ENCODE assay signal across 19 cellular contexts in genomic region chr1:40786995-40787705, GRCh38. TPM values are rescaled to one million over a fixed set of nuclear protein-coding genes. Genes with fewer than 3 reads are reported as not detected.
DNase-seq lines count a peak whose midpoint lies in the region; ATAC-seq, FAIRE-seq and TF ChIP-seq lines count a peak whose summit lies in the region.
"Had no signal": no experiment of that assay in that cellular context is flagged by ENCODE, and none has a peak within 500 bp of the region (broad histone marks: within the 10 kb centered on the region; RNA-seq: fewer than 3 reads in every experiment).

No MANE protein-coding gene starts in this region.

- no peak for TF ChIP-seq POLR2A in suprapubic skin (IDR thresholded peaks at IDR 0.05)

- H3K23ac ChIP-seq in H9 (ENCODE audit: insufficient read length, low read depth, low read length): no peak overlapping the region

- H3K36me3 ChIP-seq in bronchial epithelial cell (ENCODE audit: control insufficient read depth, insufficient read depth, low read length) (no peaks in the 10 kb centered on the region), muscle layer of colon (ENCODE audit: insufficient read depth, low read length) (no peaks in the 10 kb centered on the region), thoracic aorta (no peaks in the 10 kb centered on the region), suprapubic skin (no peaks in the 10 kb centered on the region)

- no peaks in the 10 kb centered on the region for H4K20me1 ChIP-seq in H9 (ENCODE audit: control insufficient read depth, insufficient read depth, insufficient read length)

- H3K4ac ChIP-seq in H9 (ENCODE audit: low read depth, low read length): no peak overlapping the region

- H2BK5ac ChIP-seq in H9 (ENCODE audit: insufficient read length, low read length): no peak overlapping the region

- no peak overlapping the region for H2AFZ ChIP-seq in H9 (ENCODE audit: low read length)

- no peak overlapping the region for H3K4me3 Mint-ChIP-seq in H9
- H3K4me3 Mint-ChIP-seq: CD14-positive monocyte had no signal

- no peak overlapping the region for H3T11ph ChIP-seq in H9 (ENCODE audit: low read length)

- no peaks in the 10 kb centered on the region for H3K9me3 Mint-ChIP-seq in H9

- peaks cover 11 to 22% of the 10 kb centered on the region in 2 experiments for H3K4me1 Mint-ChIP-seq in H9

- no peak for TF ChIP-seq CTCF in H9 (conservative IDR thresholded peaks at IDR 0.05)
- TF ChIP-seq CTCF in bronchial epithelial cell (IDR thresholded peaks at IDR 0.05; ENCODE audit: insufficient read depth, low read length, severe bottlenecking): no peak
- TF ChIP-seq CTCF in thoracic aorta (IDR thresholded peaks at IDR 0.05): no peak
- no peak for TF ChIP-seq CTCF in suprapubic skin (IDR thresholded peaks at IDR 0.05)

- H3K4me1 ChIP-seq in H9 (ENCODE audit: insufficient read depth, low read length) (no peaks in the 10 kb centered on the region), muscle layer of colon (ENCODE audit: insufficient read depth, low read length) (peaks cover 78% of the 10 kb centered on the region), thoracic aorta (ENCODE audit: control insufficient read depth in 1 of 2, low read depth in 2 of 2) (peaks cover 23 to 73% of the 10 kb centered on the region in 2 donors), suprapubic skin (peaks cover 25% of the 10 kb centered on the region)

- H3K27me3 Mint-ChIP-seq in H9 (ENCODE audit: low read depth): peaks cover 45% of the 10 kb centered on the region

- no peak overlapping the region for H3K18ac ChIP-seq in H9 (ENCODE audit: insufficient read length, low read depth, low read length)

- H2BK15ac ChIP-seq in H9 (ENCODE audit: low read depth, low read length): no peak overlapping the region

- no peak overlapping the region for H2BK20ac ChIP-seq in H9 (ENCODE audit: low read depth, low read length, poor library complexity, severe bottlenecking)

- H3K27ac ChIP-seq in H9 (ENCODE audit: insufficient read length, low read depth, low read length) (no peak overlapping the region), muscle layer of colon (ENCODE audit: low read depth, low read length) (peak overlapping the region; percentile 80), thoracic aorta (peak overlapping the region; percentile 37 to 75), suprapubic skin (no peak overlapping the region)

- H4K8ac ChIP-seq in H9 (replicated peaks; ENCODE audit: insufficient read length, low read depth, low read length): no peak overlapping the region

- no peak overlapping the region for H3K56ac ChIP-seq in H9 (ENCODE audit: insufficient read length, low read depth, low read length)

- peak overlapping the region in 2 of 3 experiments; percentile 46 to 52; a peak in 1 of 7 replicates for H3K27ac Mint-ChIP-seq in H9

- H3K4me3 ChIP-seq in bronchial epithelial cell (ENCODE audit: low read depth, low read length) (no peak overlapping the region), muscle layer of colon (ENCODE audit: low read depth in 1 of 2, low read length in 2 of 2) (no peak overlapping the region), thoracic aorta (no peak overlapping the region), suprapubic skin (no peak overlapping the region)

- FAIRE-seq in bronchial epithelial cell (lab: Jason Lieb, UNC): peak; percentile 43

- no peak for DNase-seq in H9
- DNase-seq in bronchial epithelial cell (ENCODE audit: low read depth): no peak
- DNase-seq in thoracic aorta (ENCODE audit: low spot score): no peak
- DNase-seq in suprapubic skin (ENCODE audit: low spot score in 2 of 2): no peak
- no peak for DNase-seq in NCI-H1092 (lab: John Stamatoyannopoulos, UW)
- DNase-seq: ACHN, AML-193, COR-L47, EL, Kasumi-1, NCI-H187, NCI-H446, NCI-H69, OCI-M1, RPMI8226 had no signal

- H3K4me2 ChIP-seq in H9 (ENCODE audit: insufficient read depth, insufficient read length, low read length): no peak overlapping the region

- no CpG with 5 or more reads among the region's 9 CpGs for WGBS in H9 (ENCODE audit: extremely low coverage, insufficient read length, low lambda C conversion rate)
- WGBS in suprapubic skin: 87% methylated on average over 6 of the region's 9 CpGs

- H3K23me2 ChIP-seq in H9 (ENCODE audit: insufficient read length, low read depth, low read length, poor library complexity, severe bottlenecking): peaks cover 16% of the 10 kb centered on the region

- H3K36me3 Mint-ChIP-seq in H9 (ENCODE audit: insufficient read depth in 1 of 3, low read depth in 3 of 3): no peaks in the 10 kb centered on the region; a peak in 1 of 7 replicates

- H3K9ac ChIP-seq in H9 (ENCODE audit: extremely low read depth, insufficient read length, low read length): no peak overlapping the region
- peak overlapping the region; percentile 57 for H3K9ac ChIP-seq in muscle layer of colon (ENCODE audit: low read length)

- H3K79me1 ChIP-seq in H9 (ENCODE audit: insufficient read depth, low read depth, low read length, poor library complexity, severe bottlenecking): no peaks in the 10 kb centered on the region

- no peak overlapping the region for H3K14ac ChIP-seq in H9 (ENCODE audit: insufficient read depth, low read length)

- H2BK120ac ChIP-seq in H9 (ENCODE audit: low read depth, low read length, poor library complexity, severe bottlenecking): no peak overlapping the region

- ATAC-seq in thoracic aorta (ENCODE audit: insufficient number of reproducible peaks, low FRiP score, low read depth) (no peak), HG03457 (IDR thresholded peaks at IDR 0.05; ENCODE audit: unreplicated experiment) (no peak)

- H3K79me2 ChIP-seq in H9 (ENCODE audit: insufficient read depth, low read length): no peaks in the 10 kb centered on the region

- H3K27me3 ChIP-seq in H9 (ENCODE audit: insufficient read depth, low read length) (peaks cover 7% of the 10 kb centered on the region; the same call in 1 of the 2 replicates), bronchial epithelial cell (ENCODE audit: control insufficient read depth, insufficient read depth, low read length) (peaks cover 7% of the 10 kb centered on the region), muscle layer of colon (ENCODE audit: control insufficient read depth in 1 of 2, insufficient read depth in 2 of 2, low read length in 2 of 2) (no peaks in the 10 kb centered on the region), thoracic aorta (replicated peaks; ENCODE audit: insufficient read depth) (no peaks in the 10 kb centered on the region), suprapubic skin (peaks cover 6% of the 10 kb centered on the region)

- H3K9me3 ChIP-seq in H9 (ENCODE audit: control insufficient read depth, low read depth, low read length) (no peaks in the 10 kb centered on the region), muscle layer of colon (ENCODE audit: low read length) (no peaks in the 10 kb centered on the region), thoracic aorta (no peaks in the 10 kb centered on the region), suprapubic skin (no peaks in the 10 kb centered on the region)

- no peak overlapping the region for H2AK5ac ChIP-seq in H9 (ENCODE audit: insufficient read length, low read length)

- no peak overlapping the region for H2BK12ac ChIP-seq in H9 (ENCODE audit: insufficient read length, low read depth, low read length)

- H4K91ac ChIP-seq in H9 (ENCODE audit: insufficient read length, low read depth, low read length): no peak overlapping the region

- H4K5ac ChIP-seq in H9 (ENCODE audit: insufficient read length, low read depth, low read length): no peak overlapping the region

- TF ChIP-seq EP300 in suprapubic skin (IDR thresholded peaks at IDR 0.05): no peak

RNA-seq across cellular contexts. Expression of gene KCNQ4, which starts 3.6 kb away (rescaled TPM):
- total RNA-seq in H9 (2021) (1.4 TPM in 2 replicates), bronchial epithelial cell (under 0.01 TPM in 2 replicates), thoracic aorta (10 to 100 TPM in 1 of 2 donors, 1 to 10 TPM in 1; 5.7 to 11.5 TPM), suprapubic skin (1 to 10 TPM; 1.1 to 3.8 (median 1.5) TPM)
- total RNA-seq: H4 had no signal

Comparison
In these comparisons a context has a peak if more than half of its experiments do, and no peak if none do; other contexts are left out.
1. H3K27ac ChIP-seq: peak in muscle layer of colon (single experiment) and thoracic aorta (2 of 2); none in H9 (single experiment) and suprapubic skin (single experiment).